Comparison of ENCODE assay signal across 8 cellular contexts in genomic region chr1:183306317-183307042, GRCh38.
DNase-seq lines count a peak whose midpoint lies in the region; ATAC-seq, FAIRE-seq and TF ChIP-seq lines count a peak whose summit lies in the region.

No MANE protein-coding gene starts in this region.

- H3K4me1 Mint-ChIP-seq in astrocyte (ENCODE audit: low read depth, unreplicated experiment) (peaks cover 10% of the 10 kb centered on the region), naive B cell (peaks cover 4 to 12% (median 11%) of the 10 kb centered on the region in 3 donors)

- H3K4me3 ChIP-seq in astrocyte (ENCODE audit: insufficient read depth, low read depth, low read length): no peak overlapping the region

- no peaks in the 10 kb centered on the region for H3K9me3 ChIP-seq in astrocyte (ENCODE audit: insufficient read depth, low read depth, low read length)

- DNase-seq in GM10266 (ENCODE audit: extremely low spot score) (no peak), astrocyte (ENCODE audit: low read depth) (no peak), naive B cell (no peak), activated gamma-delta T cell (lab: John Stamatoyannopoulos, UW) (no peak), caudate nucleus (lab: John Stamatoyannopoulos, UW) (no peak), NCI-H446 (lab: John Stamatoyannopoulos, UW) (no peak)
- no peak for DNase-seq in stimulated activated CD4-positive, alpha-beta T cell treated with anti-CD3 and anti-CD28 coated beads, Interleukin-12 subunit alpha, Interleukin-12 subunit beta, amount 100 ng/mL, for 4 hours

- H3K9me3 Mint-ChIP-seq in astrocyte (ENCODE audit: unreplicated experiment) (peaks cover 3% of the 10 kb centered on the region), naive B cell (no peaks in the 10 kb centered on the region)

- no peaks in the 10 kb centered on the region for H3K27me3 ChIP-seq in astrocyte (ENCODE audit: insufficient read depth, low read length)

- H4K20me1 ChIP-seq in astrocyte (ENCODE audit: insufficient read depth, low read length): no peaks in the 10 kb centered on the region

- no peak overlapping the region for H3K4me2 ChIP-seq in astrocyte (ENCODE audit: low read length)

- H3K36me3 Mint-ChIP-seq in astrocyte (ENCODE audit: low read depth, unreplicated experiment) (no peaks in the 10 kb centered on the region), naive B cell (peaks cover 5 to 8% of the 10 kb centered on the region in 2 donors)

- no peaks in the 10 kb centered on the region for H3K36me3 ChIP-seq in astrocyte (ENCODE audit: insufficient read depth, low read length)

- H3K27ac ChIP-seq in astrocyte (ENCODE audit: low read depth, low read length): no peak overlapping the region
- H3K27ac ChIP-seq in caudate nucleus (ENCODE audit: low read depth, low read length): no peak overlapping the region

- peak; percentile 55 for ATAC-seq in HG03432 (IDR thresholded peaks at IDR 0.05; ENCODE audit: unreplicated experiment)
- peak; percentile 61 to 68 for ATAC-seq in naive B cell (ENCODE audit: low read depth in 2 of 2)

- TF ChIP-seq CTCF in GM10266 (IDR thresholded peaks at IDR 0.05; ENCODE audit: control insufficient read depth, insufficient read depth, low read depth, missing control alignments) (peak; percentile 38), astrocyte (IDR thresholded peaks at IDR 0.05; ENCODE audit: insufficient read depth, low read depth, low read length) (peak; percentile 17)

- no peak overlapping the region for H2AFZ ChIP-seq in astrocyte (ENCODE audit: low read depth, low read length)

- H3K27me3 Mint-ChIP-seq in astrocyte (ENCODE audit: low read depth, unreplicated experiment): no peaks in the 10 kb centered on the region
- H3K27me3 Mint-ChIP-seq in naive B cell: peaks cover 0 to 36% (median 7%) of the 10 kb centered on the region in 3 donors

- no peak for FAIRE-seq in astrocyte (lab: Jason Lieb, UNC)

- H3K4me3 Mint-ChIP-seq in astrocyte (ENCODE audit: unreplicated experiment): no peak overlapping the region
- no peak overlapping the region for H3K4me3 Mint-ChIP-seq in naive B cell

- no peak overlapping the region for H3K27ac Mint-ChIP-seq in astrocyte (ENCODE audit: unreplicated experiment)
- peak overlapping the region in 1 of 6 donors; percentile 42 for H3K27ac Mint-ChIP-seq in naive B cell

- H3K79me2 ChIP-seq in astrocyte (ENCODE audit: insufficient read depth, low read length): no peaks in the 10 kb centered on the region

- no peaks in the 10 kb centered on the region for H3K4me1 ChIP-seq in astrocyte (ENCODE audit: insufficient read depth, low read length)

- no peak overlapping the region for H3K9ac ChIP-seq in astrocyte (ENCODE audit: low read length)
